21 cellular contexts compared by ENCODE assay signal in the genomic region with DNA sequence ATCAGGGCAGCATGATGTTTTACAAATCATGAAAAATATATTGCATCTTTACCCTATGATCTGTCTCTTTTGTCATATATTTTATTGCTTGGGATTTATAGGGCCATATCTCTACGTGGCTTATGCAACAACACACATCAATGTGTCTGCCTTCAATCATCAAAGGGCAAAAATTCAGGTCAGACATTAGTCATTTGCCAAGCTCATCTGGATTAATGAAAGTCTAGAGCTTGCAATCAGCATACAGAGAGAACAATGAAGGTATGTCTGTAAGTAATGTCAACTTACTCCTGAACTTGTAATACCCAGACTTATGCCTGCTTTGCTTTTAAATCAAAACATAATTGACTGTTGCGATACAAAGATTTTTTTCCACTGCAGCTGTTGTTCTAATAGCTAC.
"Had no signal": no experiment of that assay in that cellular context is flagged by ENCODE, and none has a peak within 500 bp of the region (broad histone marks: within the 10 kb centered on the region; RNA-seq: fewer than 3 reads in every experiment).

No MANE protein-coding gene starts in this region.

- H3K36me3 ChIP-seq: heart left ventricle, pancreas, prostate gland, right lobe of liver, stomach, thoracic aorta, transverse colon had no signal

- H3K4me3 ChIP-seq: heart left ventricle, lung, pancreas, prostate gland, right lobe of liver, stomach, thoracic aorta, transverse colon had no signal

- DNase-seq: effector memory CD4-positive, alpha-beta T cell; heart left ventricle; hippocampal formation; left colon; left ventricle myocardium superior; mesendoderm; naive B cell; occipital lobe; pancreas; right lobe of liver; stimulated activated CD4-positive, alpha-beta T cell treated with anti-CD3 and anti-CD28 coated beads, Interleukin-2, amount 100 ng/mL, for 24 hours; stimulated activated CD4-positive, alpha-beta T cell treated with anti-CD3 and anti-CD28 coated beads, Interleukin-4, amount 100 ng/mL, for 4 hours; stimulated activated naive B cell treated with anti-CD40 and anti-IgM and Interleukin-4, amounts not matched to agents 10 μg/mL and 1 μg/mL and 100 μg/mL, for 72 hours; stomach; substantia nigra; transverse colon had no signal

- FAIRE-seq: endometrium, frontal cortex, pancreas had no signal

- H3K27me3 ChIP-seq: heart left ventricle, pancreas, right lobe of liver, stomach, transverse colon had no signal
